Comparison of ENCODE assay signal across 2 cellular contexts in genomic region chr9:101708855-101709254, GRCh38.
TF ChIP-seq lines count a peak whose summit lies in the region.

No MANE protein-coding gene starts in this region.

TF ChIP-seq in liver, 16 proteins besides CTCF, POLR2A, EP300 and RAD21:
- TF ChIP-seq JUND (IDR thresholded peaks at IDR 0.05), result peak; percentile 48 to 85
- TF ChIP-seq RXRA (IDR thresholded peaks at IDR 0.05), result peak in 1 of 2 donors; percentile 41
- TF ChIP-seq HNF4A (conservative IDR thresholded peaks at IDR 0.05), result peak; percentile 28 to 45
- TF ChIP-seq GABPA (IDR thresholded peaks at IDR 0.05 in 1 of 2, conservative IDR thresholded peaks at IDR 0.05 in 1 of 2), result no peak
- TF ChIP-seq NR2F2 (IDR thresholded peaks at IDR 0.05), result no peak
- peak in 1 of 2 donors; percentile 64 for TF ChIP-seq EGR1 (IDR thresholded peaks at IDR 0.05; ENCODE audit: low read depth in 2 of 2)

TF ChIP-seq in HepG2, 621 proteins besides CTCF, POLR2A, EP300 and RAD21:
- TF ChIP-seq ZNF510 (CRISPR knock-in tag; IDR thresholded peaks at IDR 0.05; ENCODE audit: low read depth) (no peak), ZNF101 (CRISPR knock-in tag; IDR thresholded peaks at IDR 0.05; ENCODE audit: borderline replicate concordance, low read depth) (no peak), FOXP1 (IDR thresholded peaks at IDR 0.05) (no peak), FOXP1 (CRISPR knock-in tag; IDR thresholded peaks at IDR 0.05) (no peak), HNRNPH1 (optimal IDR thresholded peaks at IDR 0.05; ENCODE audit: low read depth, low read length) (no peak), REXO4 (CRISPR knock-in tag; IDR thresholded peaks at IDR 0.05; ENCODE audit: borderline replicate concordance) (no peak), SPEN (CRISPR knock-in tag; IDR thresholded peaks at IDR 0.05; ENCODE audit: low read depth) (no peak), ZFP90 (CRISPR knock-in tag; IDR thresholded peaks at IDR 0.05; ENCODE audit: borderline replicate concordance) (no peak), ZNF160 (CRISPR knock-in tag; IDR thresholded peaks at IDR 0.05) (no peak), ZNF121 (CRISPR knock-in tag; IDR thresholded peaks at IDR 0.05) (no peak), JUNB (CRISPR knock-in tag; IDR thresholded peaks at IDR 0.05; ENCODE audit: borderline replicate concordance) (no peak), ZNF329 (CRISPR knock-in tag; IDR thresholded peaks at IDR 0.05; ENCODE audit: low read depth) (no peak), NFKBIZ (CRISPR knock-in tag; IDR thresholded peaks at IDR 0.05) (no peak), MLLT10 (CRISPR knock-in tag; IDR thresholded peaks at IDR 0.05) (no peak), TSC22D2 (CRISPR knock-in tag; IDR thresholded peaks at IDR 0.05; ENCODE audit: borderline replicate concordance) (no peak), SP4 (CRISPR knock-in tag; IDR thresholded peaks at IDR 0.05) (no peak), SOX13 (IDR thresholded peaks at IDR 0.05) (no peak), SOX13 (CRISPR knock-in tag; conservative IDR thresholded peaks at IDR 0.05 in 1 of 2, IDR thresholded peaks at IDR 0.05 in 1 of 2) (no peak), ZBTB3 (CRISPR knock-in tag; IDR thresholded peaks at IDR 0.05; ENCODE audit: borderline replicate concordance, low read depth) (no peak)
- TF ChIP-seq, protein P1, sequence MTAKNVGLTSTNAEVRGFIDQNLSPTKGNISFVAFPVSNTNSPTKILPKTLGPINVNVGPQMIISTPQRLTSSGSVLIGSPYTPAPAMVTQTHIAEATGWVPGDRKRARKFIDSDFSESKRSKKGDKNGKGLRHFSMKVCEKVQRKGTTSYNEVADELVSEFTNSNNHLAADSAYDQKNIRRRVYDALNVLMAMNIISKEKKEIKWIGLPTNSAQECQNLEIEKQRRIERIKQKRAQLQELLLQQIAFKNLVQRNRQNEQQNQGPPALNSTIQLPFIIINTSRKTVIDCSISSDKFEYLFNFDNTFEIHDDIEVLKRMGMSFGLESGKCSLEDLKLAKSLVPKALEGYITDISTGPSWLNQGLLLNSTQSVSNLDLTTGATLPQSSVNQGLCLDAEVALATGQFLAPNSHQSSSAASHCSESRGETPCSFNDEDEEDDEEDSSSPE (CRISPR knock-in tag; IDR thresholded peaks at IDR 0.05), result no peak
